In the genomic region with DNA sequence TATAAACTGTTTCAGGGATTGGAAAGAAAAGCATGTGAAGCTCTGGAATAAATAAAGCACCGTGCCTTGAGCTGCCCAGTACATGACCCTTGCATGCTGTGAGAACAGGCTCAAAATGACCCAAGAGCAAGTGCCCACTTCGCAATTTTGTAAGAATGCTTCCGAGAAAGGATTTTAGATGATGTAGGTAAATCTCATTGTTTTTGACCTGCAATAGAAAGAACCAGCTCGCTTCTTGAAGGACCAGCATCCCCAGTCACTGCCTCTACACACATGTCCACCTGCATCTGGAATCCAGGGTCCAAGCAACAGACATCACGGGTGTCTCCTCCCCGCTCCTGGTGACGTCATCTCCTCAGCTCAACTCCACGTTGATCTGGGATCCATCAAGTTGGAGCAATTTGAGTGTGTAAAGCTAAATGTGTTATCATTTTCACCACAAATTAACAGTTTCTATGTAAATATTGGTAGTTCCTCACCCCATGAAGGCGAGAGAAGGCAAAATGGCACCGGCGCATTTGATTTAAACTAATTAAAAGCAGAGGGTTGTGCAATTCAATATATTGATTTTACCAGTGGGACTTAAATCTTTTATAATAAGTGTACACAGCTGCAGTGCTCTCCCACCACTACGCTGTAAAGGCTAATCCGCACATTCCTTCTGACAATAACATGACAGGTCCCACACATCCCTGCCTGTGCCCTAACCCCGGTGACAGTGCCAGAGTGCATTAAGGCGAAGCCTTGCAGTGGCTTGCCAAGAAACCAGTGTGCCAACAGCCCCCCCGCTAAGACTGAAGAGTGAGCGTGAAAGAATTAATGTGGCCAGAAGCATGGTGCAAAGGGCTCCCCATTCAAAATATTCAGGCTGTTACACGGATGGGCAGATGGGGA, we compare ENCODE assay signal across 18 cellular contexts. TPM values are rescaled to one million over a fixed set of nuclear protein-coding genes. Genes with fewer than 3 reads are reported as not detected.
A peak's percentile ranks its signal among the peaks of the same experiment; 100 is the strongest.
DNase-seq lines count a peak whose midpoint lies in the region; ATAC-seq, FAIRE-seq and TF ChIP-seq lines count a peak whose summit lies in the region.
"Had no signal": no experiment of that assay in that cellular context is flagged by ENCODE, and none has a peak within 500 bp of the region (broad histone marks: within the 10 kb centered on the region; RNA-seq: fewer than 3 reads in every experiment).

No MANE protein-coding gene starts in this region.

- H3K4me3 ChIP-seq in A673 (ENCODE audit: low read depth, low read length, poor library complexity, severe bottlenecking): no peak overlapping the region
- no peak overlapping the region for H3K4me3 ChIP-seq in astrocyte (ENCODE audit: insufficient read depth, low read depth, low read length)
- H3K4me3 ChIP-seq: body of pancreas, coronary artery, thoracic aorta had no signal

- H3K9me3 Mint-ChIP-seq in astrocyte (ENCODE audit: unreplicated experiment) (no peaks in the 10 kb centered on the region), nephron progenitor cell (no peaks in the 10 kb centered on the region)
- no peaks in the 10 kb centered on the region for H3K9me3 Mint-ChIP-seq in activated naive CD8-positive, alpha-beta T cell treated with anti-CD3 and anti-CD28 coated beads for 36 hours
- no peaks in the 10 kb centered on the region for H3K9me3 Mint-ChIP-seq in activated CD4-positive, alpha-beta T cell treated with anti-CD3 and anti-CD28 coated beads, Interleukin-2, amount 10 ng/mL, durations not matched to agents 7 days and 5 days
- H3K9me3 Mint-ChIP-seq: activated naive CD8-positive, alpha-beta T cell treated with anti-CD3 and anti-CD28 coated beads, Interleukin-2, amount 10 ng/mL, durations not matched to agents 7 days and 5 days; CD8-positive, alpha-beta T cell; stimulated activated effector memory CD8-positive, alpha-beta T cell treated with anti-CD3 and anti-CD28 coated beads, Interleukin-12 subunit alpha, Interleukin-12 subunit beta, amount 100 ng/mL, for 72 hours had no signal

- H3K36me3 Mint-ChIP-seq in astrocyte (ENCODE audit: low read depth, unreplicated experiment) (no peaks in the 10 kb centered on the region), nephron progenitor cell (ENCODE audit: low read depth) (no peaks in the 10 kb centered on the region)
- H3K36me3 Mint-ChIP-seq in activated naive CD8-positive, alpha-beta T cell treated with anti-CD3 and anti-CD28 coated beads for 36 hours: no peaks in the 10 kb centered on the region
- no peaks in the 10 kb centered on the region for H3K36me3 Mint-ChIP-seq in activated CD4-positive, alpha-beta T cell treated with anti-CD3 and anti-CD28 coated beads, Interleukin-2, amount 10 ng/mL, durations not matched to agents 7 days and 5 days (ENCODE audit: low read depth)
- H3K36me3 Mint-ChIP-seq: activated naive CD8-positive, alpha-beta T cell treated with anti-CD3 and anti-CD28 coated beads, Interleukin-2, amount 10 ng/mL, durations not matched to agents 7 days and 5 days; CD8-positive, alpha-beta T cell; stimulated activated effector memory CD8-positive, alpha-beta T cell treated with anti-CD3 and anti-CD28 coated beads, Interleukin-12 subunit alpha, Interleukin-12 subunit beta, amount 100 ng/mL, for 72 hours had no signal

- no peak overlapping the region for H3K9ac ChIP-seq in astrocyte (ENCODE audit: low read length)

- no peak for DNase-seq in A673 (ENCODE audit: low spot score)
- DNase-seq in HTR-8/SVneo (ENCODE audit: insufficient read length, low spot score): no peak
- DNase-seq in astrocyte (ENCODE audit: low read depth): no peak
- no peak for DNase-seq in nephron progenitor cell
- DNase-seq in activated naive CD8-positive, alpha-beta T cell treated with anti-CD3 and anti-CD28 coated beads for 36 hours: no peak
- no peak for DNase-seq in activated CD4-positive, alpha-beta T cell treated with anti-CD3 and anti-CD28 coated beads, Interleukin-2, amount 10 ng/mL, durations not matched to agents 7 days and 5 days
- DNase-seq: activated CD4-positive, alpha-beta T cell treated with anti-CD3 and anti-CD28 coated beads for 36 hours; activated naive CD8-positive, alpha-beta T cell treated with anti-CD3 and anti-CD28 coated beads, Interleukin-2, amount 10 ng/mL, durations not matched to agents 7 days and 5 days; body of pancreas; CD8-positive, alpha-beta T cell; DND-41; NCI-H2171 treated with DMSO at 0.1 percent for 48 hours; SW 1271 had no signal

- peaks cover 16% of the 10 kb centered on the region for H3K4me1 Mint-ChIP-seq in astrocyte (ENCODE audit: low read depth, unreplicated experiment)
- peaks cover 81% of the 10 kb centered on the region for H3K4me1 Mint-ChIP-seq in nephron progenitor cell
- H3K4me1 Mint-ChIP-seq in activated naive CD8-positive, alpha-beta T cell treated with anti-CD3 and anti-CD28 coated beads for 36 hours: peaks cover 5% of the 10 kb centered on the region
- H3K4me1 Mint-ChIP-seq in activated CD4-positive, alpha-beta T cell treated with anti-CD3 and anti-CD28 coated beads, Interleukin-2, amount 10 ng/mL, durations not matched to agents 7 days and 5 days: no peaks in the 10 kb centered on the region
- H3K4me1 Mint-ChIP-seq: activated CD4-positive, alpha-beta T cell treated with anti-CD3 and anti-CD28 coated beads for 36 hours; activated naive CD8-positive, alpha-beta T cell treated with anti-CD3 and anti-CD28 coated beads, Interleukin-2, amount 10 ng/mL, durations not matched to agents 7 days and 5 days; stimulated activated effector memory CD8-positive, alpha-beta T cell treated with anti-CD3 and anti-CD28 coated beads, Interleukin-12 subunit alpha, Interleukin-12 subunit beta, amount 100 ng/mL, for 72 hours had no signal

- H3K79me2 ChIP-seq in astrocyte (ENCODE audit: insufficient read depth, low read length): no peaks in the 10 kb centered on the region

- H3K4me1 ChIP-seq in A673 (ENCODE audit: insufficient read depth, low read length, poor library complexity, severe bottlenecking): peaks cover 53% of the 10 kb centered on the region
- no peaks in the 10 kb centered on the region for H3K4me1 ChIP-seq in astrocyte (ENCODE audit: insufficient read depth, low read length)

- TF ChIP-seq CTCF in A673 (conservative IDR thresholded peaks at IDR 0.05; ENCODE audit: low read depth, low read length) (no peak), astrocyte (IDR thresholded peaks at IDR 0.05; ENCODE audit: insufficient read depth, low read depth, low read length) (no peak), nephron progenitor cell (IDR thresholded peaks at IDR 0.05) (no peak)

- POLR2A ChIA-PET in A673 (lab: Charles Lee; ENCODE audit: low non-redundant PET): interaction anchor here (0.7 kb wide), 1 partner anchor 83 kb away, joined by 3 read pairs; no protein-coding TSS in a partner anchor
- POLR2A ChIA-PET in activated CD4-positive, alpha-beta T cell treated with anti-CD3 and anti-CD28 coated beads, Interleukin-2, amount 10 ng/mL, durations not matched to agents 7 days and 5 days (lab: Charles Lee): interaction anchor here (0.7 kb wide), 1 partner anchor 369 kb away, joined by 3 read pairs; no protein-coding TSS in a partner anchor

- intact Hi-C loops in A673 (cut with micrococcal nuclease; ENCODE audit: unreplicated experiment): no loop called here

- H3K27ac Mint-ChIP-seq in astrocyte (ENCODE audit: unreplicated experiment): peak overlapping the region; percentile 22
- H3K27ac Mint-ChIP-seq in nephron progenitor cell: no peak overlapping the region
- no peak overlapping the region for H3K27ac Mint-ChIP-seq in activated naive CD8-positive, alpha-beta T cell treated with anti-CD3 and anti-CD28 coated beads for 36 hours
- no peak overlapping the region for H3K27ac Mint-ChIP-seq in activated CD4-positive, alpha-beta T cell treated with anti-CD3 and anti-CD28 coated beads, Interleukin-2, amount 10 ng/mL, durations not matched to agents 7 days and 5 days
- H3K27ac Mint-ChIP-seq: activated CD4-positive, alpha-beta T cell treated with anti-CD3 and anti-CD28 coated beads for 36 hours; activated naive CD8-positive, alpha-beta T cell treated with anti-CD3 and anti-CD28 coated beads, Interleukin-2, amount 10 ng/mL, durations not matched to agents 7 days and 5 days; CD8-positive, alpha-beta T cell; stimulated activated effector memory CD8-positive, alpha-beta T cell treated with anti-CD3 and anti-CD28 coated beads, Interleukin-12 subunit alpha, Interleukin-12 subunit beta, amount 100 ng/mL, for 72 hours had no signal

- FAIRE-seq in HTR-8/SVneo (lab: Jason Lieb, UNC): peak; percentile 89
- FAIRE-seq in astrocyte (lab: Jason Lieb, UNC): no peak

- H3K4me2 ChIP-seq in astrocyte (ENCODE audit: low read length): peak overlapping the region; percentile 20

- ATAC-seq in HG02678 (IDR thresholded peaks at IDR 0.05; ENCODE audit: unreplicated experiment): no peak
- no peak for ATAC-seq in HG03108 (IDR thresholded peaks at IDR 0.05; ENCODE audit: unreplicated experiment)
- ATAC-seq: activated CD4-positive, alpha-beta T cell treated with anti-CD3 and anti-CD28 coated beads for 36 hours; body of pancreas; CD8-positive, alpha-beta T cell; stimulated activated effector memory CD8-positive, alpha-beta T cell treated with anti-CD3 and anti-CD28 coated beads, Interleukin-12 subunit alpha, Interleukin-12 subunit beta, amount 100 ng/mL, for 72 hours had no signal

- H4K20me1 ChIP-seq in astrocyte (ENCODE audit: insufficient read depth, low read length): no peaks in the 10 kb centered on the region

- H3K27ac ChIP-seq in A673 (ENCODE audit: low read depth, low read length, poor library complexity, severe bottlenecking): peak overlapping the region; percentile 44
- no peak overlapping the region for H3K27ac ChIP-seq in astrocyte (ENCODE audit: low read depth, low read length)
- H3K27ac ChIP-seq: body of pancreas, coronary artery, thoracic aorta had no signal

- H3K4me3 Mint-ChIP-seq in astrocyte (ENCODE audit: unreplicated experiment) (no peak overlapping the region), nephron progenitor cell (peak overlapping the region; percentile 89)
- H3K4me3 Mint-ChIP-seq in activated naive CD8-positive, alpha-beta T cell treated with anti-CD3 and anti-CD28 coated beads for 36 hours: no peak overlapping the region
- no peak overlapping the region for H3K4me3 Mint-ChIP-seq in activated CD4-positive, alpha-beta T cell treated with anti-CD3 and anti-CD28 coated beads, Interleukin-2, amount 10 ng/mL, durations not matched to agents 7 days and 5 days
- H3K4me3 Mint-ChIP-seq: activated CD4-positive, alpha-beta T cell treated with anti-CD3 and anti-CD28 coated beads for 36 hours; activated naive CD8-positive, alpha-beta T cell treated with anti-CD3 and anti-CD28 coated beads, Interleukin-2, amount 10 ng/mL, durations not matched to agents 7 days and 5 days; CD8-positive, alpha-beta T cell; stimulated activated effector memory CD8-positive, alpha-beta T cell treated with anti-CD3 and anti-CD28 coated beads, Interleukin-12 subunit alpha, Interleukin-12 subunit beta, amount 100 ng/mL, for 72 hours had no signal

- H3K36me3 ChIP-seq in A673 (ENCODE audit: insufficient read depth, low read length, poor library complexity, severe bottlenecking): no peaks in the 10 kb centered on the region
- no peaks in the 10 kb centered on the region for H3K36me3 ChIP-seq in astrocyte (ENCODE audit: insufficient read depth, low read length)
- H3K36me3 ChIP-seq: thoracic aorta had no signal

- CTCF ChIA-PET in A673 (lab: Charles Lee): no interaction called here
- CTCF ChIA-PET in activated CD4-positive, alpha-beta T cell treated with anti-CD3 and anti-CD28 coated beads, Interleukin-2, amount 10 ng/mL, durations not matched to agents 7 days and 5 days (lab: Charles Lee): no interaction called here

- H3K27me3 ChIP-seq in A673 (replicated peaks; ENCODE audit: insufficient read depth, low read depth, low read length, poor library complexity): peaks cover 19% of the 10 kb centered on the region
- peaks cover 80% of the 10 kb centered on the region for H3K27me3 ChIP-seq in astrocyte (ENCODE audit: insufficient read depth, low read length)

- H3K9me3 ChIP-seq in A673 (ENCODE audit: low read depth, low read length, poor library complexity, severe bottlenecking): no peaks in the 10 kb centered on the region
- H3K9me3 ChIP-seq in astrocyte (ENCODE audit: insufficient read depth, low read depth, low read length): no peaks in the 10 kb centered on the region
- H3K9me3 ChIP-seq: body of pancreas, thoracic aorta had no signal

- BruUV-seq in A673 (replicated peaks; lab: Mats Ljungman, UMichigan): no TSS peak

- H3K27me3 Mint-ChIP-seq in astrocyte (ENCODE audit: low read depth, unreplicated experiment) (peaks cover 26% of the 10 kb centered on the region), nephron progenitor cell (ENCODE audit: low read depth, poor library complexity) (peaks cover 31% of the 10 kb centered on the region)
- H3K27me3 Mint-ChIP-seq in activated naive CD8-positive, alpha-beta T cell treated with anti-CD3 and anti-CD28 coated beads for 36 hours: peaks cover 80% of the 10 kb centered on the region
- H3K27me3 Mint-ChIP-seq in activated CD4-positive, alpha-beta T cell treated with anti-CD3 and anti-CD28 coated beads, Interleukin-2, amount 10 ng/mL, durations not matched to agents 7 days and 5 days: peaks cover 79% of the 10 kb centered on the region

- no peak overlapping the region for H2AFZ ChIP-seq in astrocyte (ENCODE audit: low read depth, low read length)

RNA-seq across cellular contexts. Expression of a gene that starts 6.1 kb away (rescaled TPM):
- total RNA-seq in A673 (2021) (7.5 and 18.9 TPM in 2 replicates), astrocyte (12.3 and 15.3 TPM in 2 replicates)
- total RNA-seq in activated naive CD8-positive, alpha-beta T cell treated with anti-CD3 and anti-CD28 coated beads for 36 hours: not detected
- not detected for total RNA-seq in activated CD4-positive, alpha-beta T cell treated with anti-CD3 and anti-CD28 coated beads, Interleukin-2, amount 10 ng/mL, durations not matched to agents 7 days and 5 days
- total RNA-seq: activated naive CD8-positive, alpha-beta T cell treated with anti-CD3 and anti-CD28 coated beads, Interleukin-2, amount 10 ng/mL, durations not matched to agents 7 days and 5 days; CD8-positive, alpha-beta T cell had no signal
